8 cellular contexts compared by ENCODE assay signal in the genomic region with DNA sequence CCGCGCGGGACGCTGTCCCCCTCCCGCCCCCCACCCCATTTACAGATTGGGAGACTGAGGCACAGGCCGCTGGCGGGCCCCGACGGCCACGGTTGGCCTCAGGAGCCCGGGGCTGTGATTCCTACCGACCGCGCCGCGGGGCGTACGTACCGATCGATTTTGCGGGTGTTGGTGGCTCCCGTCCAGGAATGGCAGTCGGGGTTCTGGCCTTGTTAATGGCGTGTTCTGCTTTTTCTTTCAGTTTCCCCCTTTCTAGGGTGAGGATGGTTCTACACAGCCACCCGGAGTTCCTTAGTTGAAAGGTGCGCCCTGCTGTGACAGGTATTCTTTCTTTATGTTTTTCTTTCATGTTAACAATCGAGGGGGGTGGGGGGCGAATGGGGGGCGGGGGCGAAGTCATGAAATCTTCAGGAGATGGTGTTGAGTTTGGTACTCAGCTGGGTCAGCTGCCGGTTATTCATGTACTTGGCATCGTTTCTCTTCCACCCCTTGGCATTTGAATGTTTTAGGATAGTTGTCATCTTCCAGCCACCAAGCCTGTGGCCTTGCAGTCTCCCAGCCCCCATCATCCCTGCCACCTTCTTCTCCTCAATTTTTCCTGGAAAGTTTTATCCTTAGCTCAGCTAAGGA. TPM values are rescaled to one million over a fixed set of nuclear protein-coding genes. Genes with fewer than 3 reads are reported as not detected.
DNase-seq lines count a peak whose midpoint lies in the region; ATAC-seq and TF ChIP-seq lines count a peak whose summit lies in the region.

No MANE protein-coding gene starts in this region.

- no peak overlapping the region for H2AK5ac ChIP-seq in trophoblast cell (ENCODE audit: low read length)

- H3K4me3 ChIP-seq in OCI-LY3 (ENCODE audit: low read length) (peak overlapping the region; percentile 98), trophoblast cell (ENCODE audit: low read depth, low read length) (peak overlapping the region; percentile 78)

- H3K23ac ChIP-seq in trophoblast cell (ENCODE audit: low read length): no peak overlapping the region

- H3K79me2 ChIP-seq in OCI-LY3 (ENCODE audit: low read length) (no peaks in the 10 kb centered on the region; the same call in 1 of the 2 replicates), trophoblast cell (ENCODE audit: control insufficient read depth, insufficient read depth, low read length, poor library complexity) (peaks cover 3% of the 10 kb centered on the region)

- H3K9ac ChIP-seq in OCI-LY3 (ENCODE audit: low read length) (peak overlapping the region; percentile 97), trophoblast cell (ENCODE audit: low read length) (peak overlapping the region; percentile 80)

- no peaks in the 10 kb centered on the region for H3K27me3 ChIP-seq in OCI-LY3 (ENCODE audit: low read depth, low read length)
- H3K27me3 ChIP-seq in trophoblast cell (ENCODE audit: insufficient read depth, low read length): no peaks in the 10 kb centered on the region

- peak overlapping the region; percentile 91 for H3K4me2 ChIP-seq in OCI-LY3 (ENCODE audit: low read length)
- peak overlapping the region; percentile 99 for H3K4me2 ChIP-seq in trophoblast cell (ENCODE audit: low read length)

- H3K18ac ChIP-seq in trophoblast cell (ENCODE audit: low read length): no peak overlapping the region

- H2AFZ ChIP-seq in OCI-LY3 (ENCODE audit: low read depth, low read length) (peak overlapping the region; percentile 78; the same call in 1 of the 2 replicates), trophoblast cell (ENCODE audit: insufficient read depth, low read length, poor library complexity) (no peak overlapping the region)

- H4K8ac ChIP-seq in trophoblast cell (ENCODE audit: low read depth, low read length): no peak overlapping the region

- no peak overlapping the region for H2BK5ac ChIP-seq in trophoblast cell (ENCODE audit: low read depth, low read length, poor library complexity)

- H3K4ac ChIP-seq in trophoblast cell (ENCODE audit: low read depth, low read length): no peak overlapping the region

- no peak overlapping the region for H2BK120ac ChIP-seq in trophoblast cell (ENCODE audit: insufficient read depth, low read length, poor library complexity)

- ATAC-seq in Right ventricle myocardium superior (ENCODE audit: poor library complexity): no peak

- H4K91ac ChIP-seq in trophoblast cell (ENCODE audit: low read depth, low read length): no peak overlapping the region

- H3K9me3 ChIP-seq in OCI-LY3 (ENCODE audit: insufficient read depth, low read length) (no peaks in the 10 kb centered on the region), trophoblast cell (ENCODE audit: insufficient read depth, low read depth, low read length) (no peaks in the 10 kb centered on the region)

- H2BK12ac ChIP-seq in trophoblast cell (ENCODE audit: low read length): no peak overlapping the region

- DNase-seq in NCI-H2107 treated with DMSO at 0.1 percent for 48 hours (lab: John Stamatoyannopoulos, UW; ENCODE audit: unreplicated experiment) (peak; percentile 7), NCI-H2107 (lab: John Stamatoyannopoulos, UW) (no peak), Right ventricle myocardium superior (peak; percentile 58), trophoblast cell (peak in 1 of 2 donors; percentile 28), epidermal melanocyte (ENCODE audit: insufficient read length, low spot score) (no peak), DMS114 treated with DMSO at 0.1 percent for 48 hours (lab: John Stamatoyannopoulos, UW; ENCODE audit: unreplicated experiment) (no peak)
- peak; percentile 60 for DNase-seq in activated naive CD4-positive, alpha-beta T cell treated with anti-CD3 and anti-CD28 coated beads, Interleukin-2, amount 50 U/mL, for 16 hours

- WGBS in trophoblast cell (ENCODE audit: extremely low coverage, insufficient coverage, insufficient read length): no CpG with 5 or more reads among the region's 32 CpGs

- H4K20me1 ChIP-seq in OCI-LY3 (ENCODE audit: insufficient read depth, low read length): no peaks in the 10 kb centered on the region

- no peak overlapping the region for H3K14ac ChIP-seq in trophoblast cell (ENCODE audit: low read length)

- H4K12ac ChIP-seq in trophoblast cell (ENCODE audit: low read depth, low read length): no peak overlapping the region

- TF ChIP-seq CTCF in OCI-LY3 (IDR thresholded peaks at IDR 0.05; ENCODE audit: low read depth, low read length): no peak

- intact Hi-C loops in Right ventricle myocardium superior (cut with DNase I): loop anchor here (5.0 kb wide), 1 partner anchor 145 kb away; no protein-coding TSS in a partner anchor

- peaks cover 11% of the 10 kb centered on the region for H3K4me1 ChIP-seq in OCI-LY3 (ENCODE audit: low read length)
- H3K4me1 ChIP-seq in trophoblast cell (ENCODE audit: control insufficient read depth in 1 of 2, insufficient read depth in 2 of 2, low read length in 2 of 2): peaks cover 3 to 4% of the 10 kb centered on the region in 2 experiments

- peaks cover 4% of the 10 kb centered on the region for H3K36me3 ChIP-seq in OCI-LY3 (replicated peaks; ENCODE audit: low read depth, low read length)
- no peaks in the 10 kb centered on the region for H3K36me3 ChIP-seq in trophoblast cell (ENCODE audit: control insufficient read depth in 1 of 2, insufficient read depth in 2 of 2, low read length in 2 of 2)

- H3K79me1 ChIP-seq in trophoblast cell (ENCODE audit: low read length): no peaks in the 10 kb centered on the region

- H3K27ac ChIP-seq in OCI-LY3 (ENCODE audit: low read length): peak overlapping the region; percentile 61
- no peak overlapping the region for H3K27ac ChIP-seq in trophoblast cell (ENCODE audit: low read depth, low read length)

RNA-seq across cellular contexts. Expression of gene CYLD, which starts 0.8 kb away (rescaled TPM):
- 29.4 TPM for total RNA-seq in Right ventricle myocardium superior
- polyA plus RNA-seq in trophoblast cell (2013): 5.5 and 5.6 TPM in 2 replicates

RNA-seq across cellular contexts. Expression of gene NOD2, which starts 49.2 kb away (rescaled TPM):
- total RNA-seq in Right ventricle myocardium superior: 0.48 TPM
- 0.08 and 0.11 TPM in 2 replicates for polyA plus RNA-seq in trophoblast cell (2013)

Comparison
In these comparisons a context has a peak if more than half of its experiments do, and no peak if none do; other contexts are left out.
1. DNase-seq: peak in NCI-H2107 treated with DMSO at 0.1 percent for 48 hours (single experiment), activated naive CD4-positive, alpha-beta T cell treated with anti-CD3 and anti-CD28 coated beads, Interleukin-2, amount 50 U/mL, for 16 hours (single experiment) and Right ventricle myocardium superior (single experiment); none in NCI-H2107 (single experiment), epidermal melanocyte (single experiment) and DMS114 treated with DMSO at 0.1 percent for 48 hours (single experiment).